In the genomic region with DNA sequence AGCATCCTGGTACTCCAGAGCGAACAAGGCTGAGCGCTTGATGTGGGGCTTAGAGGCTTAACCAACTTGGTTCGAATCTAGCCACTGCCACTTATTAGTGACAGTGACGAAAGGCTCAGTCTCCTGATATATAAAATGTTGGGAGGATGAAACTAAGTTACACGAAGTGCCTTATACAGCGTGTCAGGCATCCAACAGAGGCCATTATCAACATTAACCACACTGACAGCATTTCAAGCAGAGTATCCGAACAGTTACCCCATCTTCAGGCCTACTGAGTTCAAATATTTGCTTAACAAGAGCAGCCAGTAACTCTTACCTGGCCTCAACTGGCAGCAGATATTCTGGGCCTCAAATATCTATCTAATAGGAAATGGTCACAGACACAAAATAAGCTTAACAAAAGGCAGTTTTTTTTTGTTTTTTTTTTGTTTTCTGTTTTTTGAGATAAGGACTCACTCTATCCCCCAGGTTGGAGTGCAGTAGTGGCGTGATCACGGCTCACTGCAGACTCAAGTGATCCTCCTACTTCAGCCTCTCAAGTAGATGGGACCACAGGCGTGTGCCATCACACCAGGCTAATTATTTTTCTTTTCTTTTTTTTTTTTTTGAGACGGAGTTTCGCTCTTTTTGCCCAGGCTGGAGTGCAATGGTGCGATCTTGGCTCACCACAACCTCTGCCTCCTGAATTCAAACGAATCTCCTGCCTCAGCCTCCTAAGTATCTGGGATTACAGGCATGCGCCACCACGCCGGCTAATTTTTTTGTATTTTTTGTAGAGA, we compare ENCODE assay signal across 2 cellular contexts.
TF ChIP-seq lines count a peak whose summit lies in the region.

No MANE protein-coding gene starts in this region.

TF ChIP-seq in HCT116, 20 proteins besides CTCF, POLR2A, EP300 and RAD21:
- TF ChIP-seq EZH2 (IDR thresholded peaks at IDR 0.05) (no peak), EGR1 (IDR thresholded peaks at IDR 0.05; ENCODE audit: low read depth) (no peak), ELF1 (IDR thresholded peaks at IDR 0.05; ENCODE audit: borderline replicate concordance, low read depth) (no peak), YY1 (IDR thresholded peaks at IDR 0.05; ENCODE audit: extremely low read depth, insufficient replicate concordance, low read depth, low read length) (no peak), SRF (IDR thresholded peaks at IDR 0.05; ENCODE audit: low read depth) (no peak), POLR2AphosphoS5 (IDR thresholded peaks at IDR 0.05; ENCODE audit: low read depth, low read length) (no peak), ZNF274 (IDR thresholded peaks at IDR 0.05; ENCODE audit: low read depth, low read length) (no peak), TCF7L2 (IDR thresholded peaks at IDR 0.05; ENCODE audit: borderline replicate concordance, extremely low read depth, insufficient read depth, insufficient read length) (no peak), JUND (IDR thresholded peaks at IDR 0.05) (no peak)
- TF ChIP-seq, protein P1, sequence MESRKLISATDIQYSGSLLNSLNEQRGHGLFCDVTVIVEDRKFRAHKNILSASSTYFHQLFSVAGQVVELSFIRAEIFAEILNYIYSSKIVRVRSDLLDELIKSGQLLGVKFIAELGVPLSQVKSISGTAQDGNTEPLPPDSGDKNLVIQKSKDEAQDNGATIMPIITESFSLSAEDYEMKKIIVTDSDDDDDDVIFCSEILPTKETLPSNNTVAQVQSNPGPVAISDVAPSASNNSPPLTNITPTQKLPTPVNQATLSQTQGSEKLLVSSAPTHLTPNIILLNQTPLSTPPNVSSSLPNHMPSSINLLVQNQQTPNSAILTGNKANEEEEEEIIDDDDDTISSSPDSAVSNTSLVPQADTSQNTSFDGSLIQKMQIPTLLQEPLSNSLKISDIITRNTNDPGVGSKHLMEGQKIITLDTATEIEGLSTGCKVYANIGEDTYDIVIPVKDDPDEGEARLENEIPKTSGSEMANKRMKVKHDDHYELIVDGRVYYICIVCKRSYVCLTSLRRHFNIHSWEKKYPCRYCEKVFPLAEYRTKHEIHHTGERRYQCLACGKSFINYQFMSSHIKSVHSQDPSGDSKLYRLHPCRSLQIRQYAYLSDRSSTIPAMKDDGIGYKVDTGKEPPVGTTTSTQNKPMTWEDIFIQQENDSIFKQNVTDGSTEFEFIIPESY (IDR thresholded peaks at IDR 0.05; ENCODE audit: extremely low read depth, insufficient replicate concordance, low read length): no peak
- TF ChIP-seq, protein P2, sequence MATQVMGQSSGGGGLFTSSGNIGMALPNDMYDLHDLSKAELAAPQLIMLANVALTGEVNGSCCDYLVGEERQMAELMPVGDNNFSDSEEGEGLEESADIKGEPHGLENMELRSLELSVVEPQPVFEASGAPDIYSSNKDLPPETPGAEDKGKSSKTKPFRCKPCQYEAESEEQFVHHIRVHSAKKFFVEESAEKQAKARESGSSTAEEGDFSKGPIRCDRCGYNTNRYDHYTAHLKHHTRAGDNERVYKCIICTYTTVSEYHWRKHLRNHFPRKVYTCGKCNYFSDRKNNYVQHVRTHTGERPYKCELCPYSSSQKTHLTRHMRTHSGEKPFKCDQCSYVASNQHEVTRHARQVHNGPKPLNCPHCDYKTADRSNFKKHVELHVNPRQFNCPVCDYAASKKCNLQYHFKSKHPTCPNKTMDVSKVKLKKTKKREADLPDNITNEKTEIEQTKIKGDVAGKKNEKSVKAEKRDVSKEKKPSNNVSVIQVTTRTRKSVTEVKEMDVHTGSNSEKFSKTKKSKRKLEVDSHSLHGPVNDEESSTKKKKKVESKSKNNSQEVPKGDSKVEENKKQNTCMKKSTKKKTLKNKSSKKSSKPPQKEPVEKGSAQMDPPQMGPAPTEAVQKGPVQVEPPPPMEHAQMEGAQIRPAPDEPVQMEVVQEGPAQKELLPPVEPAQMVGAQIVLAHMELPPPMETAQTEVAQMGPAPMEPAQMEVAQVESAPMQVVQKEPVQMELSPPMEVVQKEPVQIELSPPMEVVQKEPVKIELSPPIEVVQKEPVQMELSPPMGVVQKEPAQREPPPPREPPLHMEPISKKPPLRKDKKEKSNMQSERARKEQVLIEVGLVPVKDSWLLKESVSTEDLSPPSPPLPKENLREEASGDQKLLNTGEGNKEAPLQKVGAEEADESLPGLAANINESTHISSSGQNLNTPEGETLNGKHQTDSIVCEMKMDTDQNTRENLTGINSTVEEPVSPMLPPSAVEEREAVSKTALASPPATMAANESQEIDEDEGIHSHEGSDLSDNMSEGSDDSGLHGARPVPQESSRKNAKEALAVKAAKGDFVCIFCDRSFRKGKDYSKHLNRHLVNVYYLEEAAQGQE (IDR thresholded peaks at IDR 0.05; ENCODE audit: low read depth): no peak

TF ChIP-seq in K562, 482 proteins besides CTCF, POLR2A, EP300 and RAD21 (continues in another document):
- TF ChIP-seq ZNF140 (CRISPR knock-in tag; IDR thresholded peaks at IDR 0.05) (no peak), NR2C1 (IDR thresholded peaks at IDR 0.05) (no peak), NR2C1 (tag; IDR thresholded peaks at IDR 0.05) (no peak), OTX1 (CRISPR knock-in tag; IDR thresholded peaks at IDR 0.05) (0 out of 2 replicates have a peak, but pooled peaks have one; percentile 28), MEIS2 (IDR thresholded peaks at IDR 0.05; ENCODE audit: partially characterized antibody) (no peak), RBM39 (optimal IDR thresholded peaks at IDR 0.05; ENCODE audit: low read depth, low read length) (no peak), ZSCAN29 (IDR thresholded peaks at IDR 0.05) (no peak), MAFK (IDR thresholded peaks at IDR 0.05; ENCODE audit: low read length) (0 out of 2 replicates have a peak, but pooled peaks have one; percentile 15), ZKSCAN1 (IDR thresholded peaks at IDR 0.05; ENCODE audit: low read depth, low read length) (no peak), TCF3 (CRISPR knock-in tag; IDR thresholded peaks at IDR 0.05) (no peak), STAT5B (CRISPR knock-in tag; IDR thresholded peaks at IDR 0.05) (no peak), SRF (CRISPR knock-in tag; IDR thresholded peaks at IDR 0.05) (peak in 1 of 2 experiments; percentile 9; a peak in 1 of 4 replicates)
- TF ChIP-seq, protein P3, sequence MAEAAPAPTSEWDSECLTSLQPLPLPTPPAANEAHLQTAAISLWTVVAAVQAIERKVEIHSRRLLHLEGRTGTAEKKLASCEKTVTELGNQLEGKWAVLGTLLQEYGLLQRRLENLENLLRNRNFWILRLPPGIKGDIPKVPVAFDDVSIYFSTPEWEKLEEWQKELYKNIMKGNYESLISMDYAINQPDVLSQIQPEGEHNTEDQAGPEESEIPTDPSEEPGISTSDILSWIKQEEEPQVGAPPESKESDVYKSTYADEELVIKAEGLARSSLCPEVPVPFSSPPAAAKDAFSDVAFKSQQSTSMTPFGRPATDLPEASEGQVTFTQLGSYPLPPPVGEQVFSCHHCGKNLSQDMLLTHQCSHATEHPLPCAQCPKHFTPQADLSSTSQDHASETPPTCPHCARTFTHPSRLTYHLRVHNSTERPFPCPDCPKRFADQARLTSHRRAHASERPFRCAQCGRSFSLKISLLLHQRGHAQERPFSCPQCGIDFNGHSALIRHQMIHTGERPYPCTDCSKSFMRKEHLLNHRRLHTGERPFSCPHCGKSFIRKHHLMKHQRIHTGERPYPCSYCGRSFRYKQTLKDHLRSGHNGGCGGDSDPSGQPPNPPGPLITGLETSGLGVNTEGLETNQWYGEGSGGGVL (CRISPR knock-in tag; IDR thresholded peaks at IDR 0.05): 0 out of 2 replicates have a peak, but pooled peaks have one; percentile 20
- TF ChIP-seq, protein P4, sequence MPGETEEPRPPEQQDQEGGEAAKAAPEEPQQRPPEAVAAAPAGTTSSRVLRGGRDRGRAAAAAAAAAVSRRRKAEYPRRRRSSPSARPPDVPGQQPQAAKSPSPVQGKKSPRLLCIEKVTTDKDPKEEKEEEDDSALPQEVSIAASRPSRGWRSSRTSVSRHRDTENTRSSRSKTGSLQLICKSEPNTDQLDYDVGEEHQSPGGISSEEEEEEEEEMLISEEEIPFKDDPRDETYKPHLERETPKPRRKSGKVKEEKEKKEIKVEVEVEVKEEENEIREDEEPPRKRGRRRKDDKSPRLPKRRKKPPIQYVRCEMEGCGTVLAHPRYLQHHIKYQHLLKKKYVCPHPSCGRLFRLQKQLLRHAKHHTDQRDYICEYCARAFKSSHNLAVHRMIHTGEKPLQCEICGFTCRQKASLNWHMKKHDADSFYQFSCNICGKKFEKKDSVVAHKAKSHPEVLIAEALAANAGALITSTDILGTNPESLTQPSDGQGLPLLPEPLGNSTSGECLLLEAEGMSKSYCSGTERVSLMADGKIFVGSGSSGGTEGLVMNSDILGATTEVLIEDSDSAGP (CRISPR knock-in tag; IDR thresholded peaks at IDR 0.05): 0 out of 2 replicates have a peak, but pooled peaks have one; percentile 51
- TF ChIP-seq, protein P5, sequence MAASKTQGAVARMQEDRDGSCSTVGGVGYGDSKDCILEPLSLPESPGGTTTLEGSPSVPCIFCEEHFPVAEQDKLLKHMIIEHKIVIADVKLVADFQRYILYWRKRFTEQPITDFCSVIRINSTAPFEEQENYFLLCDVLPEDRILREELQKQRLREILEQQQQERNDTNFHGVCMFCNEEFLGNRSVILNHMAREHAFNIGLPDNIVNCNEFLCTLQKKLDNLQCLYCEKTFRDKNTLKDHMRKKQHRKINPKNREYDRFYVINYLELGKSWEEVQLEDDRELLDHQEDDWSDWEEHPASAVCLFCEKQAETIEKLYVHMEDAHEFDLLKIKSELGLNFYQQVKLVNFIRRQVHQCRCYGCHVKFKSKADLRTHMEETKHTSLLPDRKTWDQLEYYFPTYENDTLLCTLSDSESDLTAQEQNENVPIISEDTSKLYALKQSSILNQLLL (CRISPR knock-in tag; IDR thresholded peaks at IDR 0.05; ENCODE audit: borderline replicate concordance): no peak
- TF ChIP-seq, protein P2 (CRISPR knock-in tag; IDR thresholded peaks at IDR 0.05; ENCODE audit: low read depth): no peak
- TF ChIP-seq, protein P6, sequence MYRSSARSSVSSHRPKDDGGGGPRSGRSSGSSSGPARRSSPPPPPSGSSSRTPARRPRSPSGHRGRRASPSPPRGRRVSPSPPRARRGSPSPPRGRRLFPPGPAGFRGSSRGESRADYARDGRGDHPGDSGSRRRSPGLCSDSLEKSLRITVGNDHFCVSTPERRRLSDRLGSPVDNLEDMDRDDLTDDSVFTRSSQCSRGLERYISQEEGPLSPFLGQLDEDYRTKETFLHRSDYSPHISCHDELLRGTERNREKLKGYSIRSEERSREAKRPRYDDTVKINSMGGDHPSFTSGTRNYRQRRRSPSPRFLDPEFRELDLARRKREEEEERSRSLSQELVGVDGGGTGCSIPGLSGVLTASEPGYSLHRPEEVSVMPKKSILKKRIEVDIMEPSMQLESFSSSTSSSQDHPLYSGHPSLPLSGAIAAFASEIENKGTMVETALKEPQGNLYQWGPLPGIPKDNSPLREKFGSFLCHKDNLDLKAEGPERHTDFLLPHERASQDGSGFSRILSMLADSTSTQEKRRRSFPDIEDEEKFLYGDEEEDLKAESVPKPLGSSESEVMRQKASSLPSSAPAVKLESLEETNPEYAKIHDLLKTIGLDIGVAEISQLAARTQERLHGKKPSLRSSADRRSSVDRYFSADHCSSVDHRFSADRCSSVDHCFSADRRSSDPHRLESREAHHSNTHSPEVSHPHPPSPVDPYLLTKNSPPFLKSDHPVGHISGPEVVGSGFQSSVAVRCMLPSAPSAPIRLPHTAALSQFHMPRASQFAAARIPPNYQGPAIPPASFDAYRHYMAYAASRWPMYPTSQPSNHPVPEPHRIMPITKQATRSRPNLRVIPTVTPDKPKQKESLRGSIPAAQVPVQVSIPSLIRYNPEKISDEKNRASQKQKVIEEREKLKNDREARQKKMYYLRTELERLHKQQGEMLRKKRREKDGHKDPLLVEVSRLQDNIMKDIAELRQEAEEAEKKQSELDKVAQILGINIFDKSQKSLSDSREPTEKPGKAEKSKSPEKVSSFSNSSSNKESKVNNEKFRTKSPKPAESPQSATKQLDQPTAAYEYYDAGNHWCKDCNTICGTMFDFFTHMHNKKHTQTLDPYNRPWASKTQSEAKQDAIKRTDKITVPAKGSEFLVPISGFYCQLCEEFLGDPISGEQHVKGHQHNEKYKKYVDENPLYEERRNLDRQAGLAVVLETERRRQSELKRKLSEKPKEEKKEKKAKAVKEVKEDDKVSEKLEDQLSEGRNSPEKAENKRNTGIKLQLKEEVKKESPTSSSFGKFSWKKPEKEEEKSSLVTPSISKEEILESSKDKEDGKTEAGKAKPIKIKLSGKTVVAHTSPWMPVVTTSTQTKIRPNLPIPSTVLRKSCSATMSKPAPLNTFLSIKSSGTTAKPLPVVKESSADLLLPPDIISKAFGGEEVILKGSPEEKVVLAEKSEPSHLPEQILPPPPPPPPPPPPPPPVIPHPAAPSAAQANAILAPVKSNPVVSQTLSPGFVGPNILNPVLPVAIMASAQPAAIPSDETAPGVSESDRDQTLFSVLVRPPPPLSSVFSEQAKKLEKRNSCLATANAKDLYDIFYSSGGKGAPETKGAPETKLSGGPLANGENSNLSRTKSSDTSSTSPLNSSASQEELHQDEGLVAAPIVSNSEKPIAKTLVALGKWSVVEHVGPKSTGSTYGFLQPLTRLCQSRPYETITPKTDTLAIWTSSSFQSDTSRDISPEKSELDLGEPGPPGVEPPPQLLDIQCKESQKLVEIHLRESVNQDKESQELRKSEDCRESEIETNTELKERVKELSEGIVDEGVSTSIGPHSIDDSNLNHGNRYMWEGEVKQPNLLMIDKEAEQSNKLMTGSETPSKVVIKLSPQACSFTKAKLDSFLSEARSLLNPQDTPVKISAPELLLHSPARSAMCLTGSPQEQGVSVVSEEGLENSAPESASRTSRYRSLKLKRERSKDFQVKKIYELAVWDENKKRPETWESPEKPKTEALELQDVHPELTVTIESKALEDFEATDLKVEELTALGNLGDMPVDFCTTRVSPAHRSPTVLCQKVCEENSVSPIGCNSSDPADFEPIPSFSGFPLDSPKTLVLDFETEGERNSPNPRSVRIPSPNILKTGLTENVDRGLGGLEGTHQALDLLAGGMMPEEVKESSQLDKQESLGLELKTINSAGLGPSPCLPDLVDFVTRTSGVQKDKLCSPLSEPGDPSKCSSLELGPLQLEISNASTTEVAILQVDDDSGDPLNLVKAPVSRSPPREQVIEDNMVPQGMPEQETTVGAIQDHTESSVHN (IDR thresholded peaks at IDR 0.05; ENCODE audit: borderline replicate concordance in 1 of 2, low read depth in 1 of 2): no peak
